ENCODE assay signal across 19 cellular contexts in genomic region chr18:33826151-33826550, GRCh38.
DNase-seq lines count a peak whose midpoint lies in the region; ATAC-seq and TF ChIP-seq lines count a peak whose summit lies in the region.
"Had no signal": no experiment of that assay in that cellular context is flagged by ENCODE, and none has a peak within 500 bp of the region (broad histone marks: within the 10 kb centered on the region; RNA-seq: fewer than 3 reads in every experiment).

No MANE protein-coding gene starts in this region.

- intact Hi-C loops in psoas muscle (cut with DNase I): no loop called here

- H3K4me3 ChIP-seq in psoas muscle: no peak overlapping the region
- H3K4me3 ChIP-seq: BLaER1, GM23338, K562, SJCRH30 had no signal

- DNase-seq in NCI-H1436 treated with DMSO at 0.1 percent for 48 hours (lab: John Stamatoyannopoulos, UW): peak; percentile 34
- no peak for DNase-seq in NCI-H1436 (lab: John Stamatoyannopoulos, UW)
- DNase-seq in NCI-H187 treated with DMSO at 0.1 percent for 48 hours (lab: John Stamatoyannopoulos, UW): peak; percentile 89
- DNase-seq in NCI-H510A treated with DMSO at 0.1 percent for 48 hours (lab: John Stamatoyannopoulos, UW): peak; percentile 99
- DNase-seq in SHP77 treated with DMSO at 0.1 percent for 48 hours (lab: John Stamatoyannopoulos, UW): peak; percentile 64
- DNase-seq in effector CD4-positive, alpha-beta T cell: no peak
- no peak for DNase-seq in COR-L47 (lab: John Stamatoyannopoulos, UW)
- DNase-seq in psoas muscle: no peak
- DNase-seq: CD8-positive, alpha-beta T cell; NCI-H2081 treated with DMSO at 0.1 percent for 48 hours; NCI-H524; NK-92 treated with Interleukin-12 subunit alpha and Interleukin-12 subunit beta, amount 100 ng/mL, for 24 hours; RPMI8226; SJCRH30; T-helper 17 cell had no signal

- 65 to 72% (median 72%) methylated on average over 4 of the region's 4 CpGs for whole genome bisulfite sequencing in psoas muscle, 3 donors

- H3K27ac ChIP-seq in psoas muscle: no peak overlapping the region
- H3K27ac ChIP-seq: BLaER1, SJCRH30 had no signal

- no peak for ATAC-seq in psoas muscle
- ATAC-seq: CD8-positive, alpha-beta T cell; GM23338; HCT116; K562; T-helper 17 cell had no signal

- no peak for TF ChIP-seq CTCF in psoas muscle (IDR thresholded peaks at IDR 0.05)

- no peaks in the 10 kb centered on the region for H3K4me1 ChIP-seq in psoas muscle
- H3K4me1 ChIP-seq: BLaER1, SJCRH30 had no signal

- H3K36me3 ChIP-seq in psoas muscle (ENCODE audit: insufficient read depth in 1 of 2, low read depth in 1 of 2): no peaks in the 10 kb centered on the region
- H3K36me3 ChIP-seq: BLaER1, SJCRH30 had no signal

- no peaks in the 10 kb centered on the region for H3K27me3 ChIP-seq in psoas muscle (ENCODE audit: insufficient read depth in 3 of 3, low read length in 2 of 3)
- H3K27me3 ChIP-seq: BLaER1, SJCRH30 had no signal

- no peaks in the 10 kb centered on the region for H3K9me3 ChIP-seq in psoas muscle
- H3K9me3 ChIP-seq: SJCRH30 had no signal

Comparison
In these comparisons a context has a peak if more than half of its experiments do, and no peak if none do; other contexts are left out.
1. DNase-seq: peak in NCI-H1436 treated with DMSO at 0.1 percent for 48 hours (single experiment), NCI-H187 treated with DMSO at 0.1 percent for 48 hours (single experiment), NCI-H510A treated with DMSO at 0.1 percent for 48 hours (single experiment) and SHP77 treated with DMSO at 0.1 percent for 48 hours (single experiment); none in NCI-H1436 (single experiment), effector CD4-positive, alpha-beta T cell (single experiment), COR-L47 (single experiment) and psoas muscle (0 of 2).